ENCODE assay signal across 8 cellular contexts in the genomic region with DNA sequence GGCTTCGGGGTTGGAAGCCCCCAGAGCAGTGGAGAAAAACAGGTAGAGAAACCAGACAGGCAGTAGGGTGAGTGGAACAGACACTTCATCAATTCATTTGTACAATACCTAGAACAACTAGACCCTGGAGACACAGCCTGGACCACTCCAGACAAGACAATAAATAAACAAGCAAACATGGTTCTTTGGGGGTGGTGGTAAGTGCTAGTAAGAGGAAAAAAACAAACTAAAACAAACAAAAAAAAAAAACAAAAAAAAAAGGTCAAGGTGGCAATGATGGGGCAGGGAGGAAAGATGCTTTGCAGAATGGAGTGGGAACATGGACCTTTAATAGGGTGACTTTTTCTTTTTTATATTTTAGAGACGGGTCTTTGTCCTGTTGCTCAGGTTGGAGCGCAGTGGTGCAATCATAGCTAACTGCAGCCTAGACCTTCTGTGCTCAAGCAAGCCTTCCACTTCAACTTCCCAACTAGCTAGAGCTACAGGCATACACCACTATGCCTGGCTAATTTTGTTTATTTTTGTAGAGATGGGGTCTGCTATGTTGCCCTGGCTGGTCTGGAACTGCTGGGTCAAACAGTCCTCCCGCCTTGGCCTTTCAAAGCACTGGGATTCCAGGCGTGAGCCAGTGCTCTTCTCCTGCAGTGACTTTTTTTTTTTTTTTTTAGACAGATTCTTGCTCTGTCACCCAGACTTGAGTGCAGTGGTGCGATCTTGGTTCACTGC. TPM values are rescaled to one million over a fixed set of nuclear protein-coding genes. Genes with fewer than 3 reads are reported as not detected.
DNase-seq lines count a peak whose midpoint lies in the region; ATAC-seq, FAIRE-seq and TF ChIP-seq lines count a peak whose summit lies in the region.

No MANE protein-coding gene starts in this region.

- peak overlapping the region; percentile 97 for H3K9ac ChIP-seq in keratinocyte (ENCODE audit: control insufficient read depth, extremely low read depth, insufficient read depth, low read length)

- peaks cover 27% of the 10 kb centered on the region for H3K4me1 Mint-ChIP-seq in activated CD4-positive, alpha-beta T cell treated with anti-CD3 and anti-CD28 coated beads for 36 hours
- peaks cover 17% of the 10 kb centered on the region for H3K4me1 Mint-ChIP-seq in activated T-helper 17 cell treated with anti-CD3 and anti-CD28 coated beads, Interleukin-2, amount 50 U/mL, for 72 hours

- DNase-seq in activated CD4-positive, alpha-beta T cell treated with anti-CD3 and anti-CD28 coated beads for 36 hours, result no peak
- DNase-seq in activated CD4-positive, alpha-beta T cell treated with anti-CD3 and anti-CD28 coated beads for 4 hours, result no peak
- no peak for DNase-seq in keratinocyte (ENCODE audit: low read depth, low spot score)
- no peak for DNase-seq in thoracic aorta (ENCODE audit: low spot score)
- no peak for DNase-seq in RCC 7860 (ENCODE audit: low spot score)
- no peak for DNase-seq in NCI-H146 treated with DMSO at 0.1 percent for 48 hours (lab: John Stamatoyannopoulos, UW; ENCODE audit: unreplicated experiment)

- no peak overlapping the region for H2AFZ ChIP-seq in keratinocyte (ENCODE audit: control insufficient read depth, low read length)

- H3K9me3 Mint-ChIP-seq in activated CD4-positive, alpha-beta T cell treated with anti-CD3 and anti-CD28 coated beads for 36 hours (ENCODE audit: low read depth), result no peaks in the 10 kb centered on the region
- no peaks in the 10 kb centered on the region for H3K9me3 Mint-ChIP-seq in activated T-helper 17 cell treated with anti-CD3 and anti-CD28 coated beads, Interleukin-2, amount 50 U/mL, for 72 hours

- no peaks in the 10 kb centered on the region for H3K27me3 ChIP-seq in keratinocyte (ENCODE audit: control insufficient read depth, extremely low read depth, insufficient read depth, low read length)
- H3K27me3 ChIP-seq in thoracic aorta (replicated peaks; ENCODE audit: insufficient read depth), result no peaks in the 10 kb centered on the region

- H3K4me3 Mint-ChIP-seq in activated CD4-positive, alpha-beta T cell treated with anti-CD3 and anti-CD28 coated beads for 36 hours, result peak overlapping the region; percentile 92
- H3K4me3 Mint-ChIP-seq in activated T-helper 17 cell treated with anti-CD3 and anti-CD28 coated beads, Interleukin-2, amount 50 U/mL, for 72 hours, result peak overlapping the region; percentile 97

- peaks cover 19% of the 10 kb centered on the region for H3K79me2 ChIP-seq in keratinocyte (ENCODE audit: control insufficient read depth, insufficient read depth, low read length)

- H3K27ac ChIP-seq in keratinocyte (ENCODE audit: control insufficient read depth, insufficient read depth, low read length), result peak overlapping the region; percentile 98
- H3K27ac ChIP-seq in thoracic aorta, result peak overlapping the region; percentile 99 to 100

- POLR2A ChIA-PET in activated CD4-positive, alpha-beta T cell treated with anti-CD3 and anti-CD28 coated beads for 36 hours (lab: Charles Lee), result interaction anchor here (0.6 to 1.6 kb wide), 5 partner anchors 17 to 181 kb away, joined by 3 to 11 read pairs (median 4); no protein-coding TSS in a partner anchor

- H3K36me3 ChIP-seq in keratinocyte (ENCODE audit: control insufficient read depth in 2 of 2, extremely low read depth in 1 of 2, insufficient read depth in 2 of 2, low read length in 2 of 2) (peaks cover under 1 to 2% of the 10 kb centered on the region in 2 experiments), thoracic aorta (no peaks in the 10 kb centered on the region)

- dilution Hi-C loops in keratinocyte (cut with MboI; ENCODE audit: extremely low pct_ligation_motif_present, low sequenced_read_pairs), result no loop called here

- ATAC-seq in activated CD4-positive, alpha-beta T cell treated with anti-CD3 and anti-CD28 coated beads for 36 hours, result no peak
- no peak for ATAC-seq in activated T-helper 17 cell treated with anti-CD3 and anti-CD28 coated beads, Interleukin-2, amount 50 U/mL, for 72 hours (replicated peaks)
- ATAC-seq in thoracic aorta (ENCODE audit: insufficient number of reproducible peaks, low FRiP score, low read depth) (no peak), GM18502 (IDR thresholded peaks at IDR 0.05; ENCODE audit: poor library complexity, unreplicated experiment) (no peak)

- intact Hi-C loops in activated CD4-positive, alpha-beta T cell treated with anti-CD3 and anti-CD28 coated beads for 36 hours (cut with DNase I, micrococcal nuclease), result loop anchor here (5.0 to 10.0 kb wide), 8 partner anchors 62 to 1832 kb away; partner anchors contain the start of genes ADGRE5 (in 1 of the 2), CALR (in 1 of the 2), IER2 (in 1 of the 2) and NACC1 (in 1 of the 2)

- peak overlapping the region; percentile 33 for H3K4me2 ChIP-seq in keratinocyte (ENCODE audit: control insufficient read depth, extremely low read depth, insufficient read depth, low read depth, low read length)

- H3K4me1 ChIP-seq in keratinocyte (ENCODE audit: control insufficient read depth, extremely low read depth, insufficient read depth, low read length) (peaks cover 21% of the 10 kb centered on the region), thoracic aorta (ENCODE audit: control insufficient read depth in 1 of 2, low read depth in 2 of 2) (peaks cover 0 to 23% of the 10 kb centered on the region in 2 donors)

- FAIRE-seq in keratinocyte (lab: Jason Lieb, UNC) (no peak), RCC 7860 (lab: Jason Lieb, UNC) (no peak)

- peak overlapping the region; percentile 95 for H3K27ac Mint-ChIP-seq in activated CD4-positive, alpha-beta T cell treated with anti-CD3 and anti-CD28 coated beads for 36 hours
- peak overlapping the region; percentile 94 for H3K27ac Mint-ChIP-seq in activated T-helper 17 cell treated with anti-CD3 and anti-CD28 coated beads, Interleukin-2, amount 50 U/mL, for 72 hours

- CTCF ChIA-PET in activated CD4-positive, alpha-beta T cell treated with anti-CD3 and anti-CD28 coated beads for 36 hours (lab: Charles Lee), result interaction anchor here (0.7 to 15.0 kb wide), 7 partner anchors 8 to 117 kb away, joined by 4 to 451 read pairs (median 6); partner anchors contain the start of gene HOOK2

- peaks cover 11% of the 10 kb centered on the region for H4K20me1 ChIP-seq in keratinocyte (ENCODE audit: control insufficient read depth, extremely low read depth, insufficient read depth, low read length)

- H3K4me3 ChIP-seq in keratinocyte (ENCODE audit: control insufficient read depth in 2 of 3, extremely low read depth in 1 of 3, insufficient read depth in 2 of 3, low read depth in 1 of 3, low read length in 3 of 3) (peak overlapping the region in 2 of 3 experiments; percentile 9 to 73), thoracic aorta (peak overlapping the region; percentile 91)

- H3K36me3 Mint-ChIP-seq in activated CD4-positive, alpha-beta T cell treated with anti-CD3 and anti-CD28 coated beads for 36 hours (ENCODE audit: low read depth), result peaks cover 28% of the 10 kb centered on the region
- peaks cover 71% of the 10 kb centered on the region for H3K36me3 Mint-ChIP-seq in activated T-helper 17 cell treated with anti-CD3 and anti-CD28 coated beads, Interleukin-2, amount 50 U/mL, for 72 hours (ENCODE audit: low read depth)

- no peaks in the 10 kb centered on the region for H3K27me3 Mint-ChIP-seq in activated CD4-positive, alpha-beta T cell treated with anti-CD3 and anti-CD28 coated beads for 36 hours
- H3K27me3 Mint-ChIP-seq in activated T-helper 17 cell treated with anti-CD3 and anti-CD28 coated beads, Interleukin-2, amount 50 U/mL, for 72 hours, result no peaks in the 10 kb centered on the region

- H3K9me3 ChIP-seq in keratinocyte (ENCODE audit: control insufficient read depth, low read depth, low read length), result no peaks in the 10 kb centered on the region
- no peaks in the 10 kb centered on the region for H3K9me3 ChIP-seq in thoracic aorta

- no peaks in the 10 kb centered on the region for H3K9me1 ChIP-seq in keratinocyte (ENCODE audit: control insufficient read depth, extremely low read depth, insufficient read depth, low read length)

- no peak for TF ChIP-seq CTCF in keratinocyte (optimal IDR thresholded peaks at IDR 0.05 in 1 of 3, IDR thresholded peaks at IDR 0.05 in 1 of 3, conservative IDR thresholded peaks at IDR 0.05 in 1 of 3; ENCODE audit: extremely low read depth in 1 of 3, insufficient read depth in 2 of 3, low read length in 3 of 3)
- no peak for TF ChIP-seq CTCF in thoracic aorta (IDR thresholded peaks at IDR 0.05)

RNA-seq across cellular contexts. Expression of gene JUNB, which starts 3.1 kb away (rescaled TPM):
- 100 to 1,000 TPM; 375 to 412 TPM for total RNA-seq in activated CD4-positive, alpha-beta T cell treated with anti-CD3 and anti-CD28 coated beads for 36 hours
- 100 to 1,000 TPM; 328 to 586 TPM for total RNA-seq in activated T-helper 17 cell treated with anti-CD3 and anti-CD28 coated beads, Interleukin-2, amount 50 U/mL, for 72 hours
- polyA plus RNA-seq in keratinocyte, result 34.9 to 85.1 TPM (median 40.8 TPM) in 3 replicates
- 87.3 TPM for polyA plus RNA-seq in keratinocyte (2011; ENCODE audit: low read depth)
- polyA plus RNA-seq in keratinocyte (2011; cell fraction: cytosol; rRNA removed), result 13.1 and 47.4 TPM in 2 replicates
- 62.8 and 88.1 TPM in 2 replicates for polyA plus RNA-seq in keratinocyte (2011; cell fraction: nucleus; rRNA removed)
- 52.4 and 163 TPM in 2 replicates for polyA plus RNA-seq in keratinocyte (2012; ENCODE audit: low replicate concordance)
- polyA minus RNA-seq in keratinocyte, result 11.0 to 22.5 TPM (median 12.4 TPM) in 3 replicates
- polyA minus RNA-seq in keratinocyte (2011; cell fraction: cytosol; rRNA and poly(A)+ RNA removed), result 133 TPM
- 57.9 and 81.1 TPM in 2 replicates for polyA minus RNA-seq in keratinocyte (2011; cell fraction: nucleus; rRNA and poly(A)+ RNA removed)
- 1,000 to 10,000 TPM in 1 of 2 donors, 100 to 1,000 TPM in 1; 698 to 2,087 TPM for total RNA-seq in thoracic aorta

RNA-seq across cellular contexts. Expression of gene PRDX2, which starts 7.2 kb away (rescaled TPM):
- total RNA-seq in activated CD4-positive, alpha-beta T cell treated with anti-CD3 and anti-CD28 coated beads for 36 hours, result 100 to 1,000 TPM; 261 to 325 TPM
- 100 to 1,000 TPM; 307 to 415 TPM for total RNA-seq in activated T-helper 17 cell treated with anti-CD3 and anti-CD28 coated beads, Interleukin-2, amount 50 U/mL, for 72 hours
- 119 to 301 TPM (median 154 TPM) in 3 replicates for polyA plus RNA-seq in keratinocyte
- 34.9 TPM for polyA plus RNA-seq in keratinocyte (2011; ENCODE audit: low read depth)
- 183 and 286 TPM in 2 replicates for polyA plus RNA-seq in keratinocyte (2011; cell fraction: cytosol; rRNA removed)
- 144 and 162 TPM in 2 replicates for polyA plus RNA-seq in keratinocyte (2011; cell fraction: nucleus; rRNA removed)
- 185 and 240 TPM in 2 replicates for polyA plus RNA-seq in keratinocyte (2012; ENCODE audit: low replicate concordance)
- 153 to 398 TPM (median 161 TPM) in 3 replicates for polyA minus RNA-seq in keratinocyte
- polyA minus RNA-seq in keratinocyte (2011; cell fraction: cytosol; rRNA and poly(A)+ RNA removed), result 196 TPM
- polyA minus RNA-seq in keratinocyte (2011; cell fraction: nucleus; rRNA and poly(A)+ RNA removed), result 47.3 and 53.6 TPM in 2 replicates
- 100 to 1,000 TPM; 107 to 235 TPM for total RNA-seq in thoracic aorta

RNA-seq across cellular contexts. Expression of gene THSD8, which starts 7.5 kb away (rescaled TPM):
- 10 to 100 TPM; 31.0 to 48.2 TPM for total RNA-seq in activated CD4-positive, alpha-beta T cell treated with anti-CD3 and anti-CD28 coated beads for 36 hours
- total RNA-seq in activated T-helper 17 cell treated with anti-CD3 and anti-CD28 coated beads, Interleukin-2, amount 50 U/mL, for 72 hours, result 10 to 100 TPM; 25.5 to 32.7 TPM
- 0.41 to 6.6 TPM (median 2.9 TPM) in 3 replicates for polyA plus RNA-seq in keratinocyte
- polyA plus RNA-seq in keratinocyte (2011; ENCODE audit: low read depth), result not detected
- polyA plus RNA-seq in keratinocyte (2011; cell fraction: cytosol; rRNA removed), result 2.9 and 4.9 TPM in 2 replicates
- 1.3 and 2.0 TPM in 2 replicates for polyA plus RNA-seq in keratinocyte (2011; cell fraction: nucleus; rRNA removed)
- polyA plus RNA-seq in keratinocyte (2012; ENCODE audit: low replicate concordance), result 2.6 and 8.7 TPM in 2 replicates
- 2.4 to 10.5 TPM (median 4.4 TPM) in 3 replicates for polyA minus RNA-seq in keratinocyte
- not detected for polyA minus RNA-seq in keratinocyte (2011; cell fraction: cytosol; rRNA and poly(A)+ RNA removed)
- not detected in 2 replicates for polyA minus RNA-seq in keratinocyte (2011; cell fraction: nucleus; rRNA and poly(A)+ RNA removed)
- total RNA-seq in thoracic aorta, result not detected

RNA-seq across cellular contexts. Expression of gene RNASEH2A, which starts 12.0 kb away (rescaled TPM):
- 10 to 100 TPM; 27.0 to 51.1 TPM for total RNA-seq in activated CD4-positive, alpha-beta T cell treated with anti-CD3 and anti-CD28 coated beads for 36 hours
- 10 to 100 TPM; 30.1 to 53.5 TPM for total RNA-seq in activated T-helper 17 cell treated with anti-CD3 and anti-CD28 coated beads, Interleukin-2, amount 50 U/mL, for 72 hours
- polyA plus RNA-seq in keratinocyte, result 12.7 to 32.5 TPM (median 19.7 TPM) in 3 replicates
- polyA plus RNA-seq in keratinocyte (2011; ENCODE audit: low read depth), result 7.9 TPM
- 6.9 and 11.9 TPM in 2 replicates for polyA plus RNA-seq in keratinocyte (2011; cell fraction: cytosol; rRNA removed)
- 9.2 and 9.7 TPM in 2 replicates for polyA plus RNA-seq in keratinocyte (2011; cell fraction: nucleus; rRNA removed)
- polyA plus RNA-seq in keratinocyte (2012; ENCODE audit: low replicate concordance), result 5.0 and 21.3 TPM in 2 replicates
- polyA minus RNA-seq in keratinocyte, result 12.2 to 23.4 TPM (median 19.4 TPM) in 3 replicates
- polyA minus RNA-seq in keratinocyte (2011; cell fraction: cytosol; rRNA and poly(A)+ RNA removed), result 43.7 TPM
- 3.6 and 5.5 TPM in 2 replicates for polyA minus RNA-seq in keratinocyte (2011; cell fraction: nucleus; rRNA and poly(A)+ RNA removed)
- 1 to 10 TPM; 3.0 to 7.9 TPM for total RNA-seq in thoracic aorta

RNA-seq across cellular contexts. Expression of gene HOOK2, which starts 19.0 kb away (rescaled TPM):
- 10 to 100 TPM; 20.4 to 20.9 TPM for total RNA-seq in activated CD4-positive, alpha-beta T cell treated with anti-CD3 and anti-CD28 coated beads for 36 hours
- total RNA-seq in activated T-helper 17 cell treated with anti-CD3 and anti-CD28 coated beads, Interleukin-2, amount 50 U/mL, for 72 hours, result 10 to 100 TPM; 22.5 to 44.4 TPM
- polyA plus RNA-seq in keratinocyte, result 19.0 to 27.4 TPM (median 21.9 TPM) in 3 replicates
- 61.4 TPM for polyA plus RNA-seq in keratinocyte (2011; ENCODE audit: low read depth)
- polyA plus RNA-seq in keratinocyte (2011; cell fraction: cytosol; rRNA removed), result 8.9 and 15.2 TPM in 2 replicates
- 98.6 and 127 TPM in 2 replicates for polyA plus RNA-seq in keratinocyte (2011; cell fraction: nucleus; rRNA removed)
- 31.3 and 34.6 TPM in 2 replicates for polyA plus RNA-seq in keratinocyte (2012; ENCODE audit: low replicate concordance)
- polyA minus RNA-seq in keratinocyte, result 13.1 to 23.2 TPM (median 16.5 TPM) in 3 replicates
- polyA minus RNA-seq in keratinocyte (2011; cell fraction: cytosol; rRNA and poly(A)+ RNA removed), result 9.2 TPM
- 14.9 and 26.8 TPM in 2 replicates for polyA minus RNA-seq in keratinocyte (2011; cell fraction: nucleus; rRNA and poly(A)+ RNA removed)
- total RNA-seq in thoracic aorta, result 100 to 1,000 TPM in 1 of 2 donors, 10 to 100 TPM in 1; 22.6 to 102 TPM

Comparison
In these comparisons a context has a peak if more than half of its experiments do, and no peak if none do; other contexts are left out.
1. RNA of gene THSD8, which starts 7.5 kb away (total RNA-seq): 31.0 to 48.2 TPM in activated CD4-positive, alpha-beta T cell treated with anti-CD3 and anti-CD28 coated beads for 36 hours and 25.5 to 32.7 TPM in activated T-helper 17 cell treated with anti-CD3 and anti-CD28 coated beads, Interleukin-2, amount 50 U/mL, for 72 hours; not detected in thoracic aorta; every median in the first group is over 10 times any median in the second.